8 cellular contexts compared by ENCODE assay signal in the genomic region with DNA sequence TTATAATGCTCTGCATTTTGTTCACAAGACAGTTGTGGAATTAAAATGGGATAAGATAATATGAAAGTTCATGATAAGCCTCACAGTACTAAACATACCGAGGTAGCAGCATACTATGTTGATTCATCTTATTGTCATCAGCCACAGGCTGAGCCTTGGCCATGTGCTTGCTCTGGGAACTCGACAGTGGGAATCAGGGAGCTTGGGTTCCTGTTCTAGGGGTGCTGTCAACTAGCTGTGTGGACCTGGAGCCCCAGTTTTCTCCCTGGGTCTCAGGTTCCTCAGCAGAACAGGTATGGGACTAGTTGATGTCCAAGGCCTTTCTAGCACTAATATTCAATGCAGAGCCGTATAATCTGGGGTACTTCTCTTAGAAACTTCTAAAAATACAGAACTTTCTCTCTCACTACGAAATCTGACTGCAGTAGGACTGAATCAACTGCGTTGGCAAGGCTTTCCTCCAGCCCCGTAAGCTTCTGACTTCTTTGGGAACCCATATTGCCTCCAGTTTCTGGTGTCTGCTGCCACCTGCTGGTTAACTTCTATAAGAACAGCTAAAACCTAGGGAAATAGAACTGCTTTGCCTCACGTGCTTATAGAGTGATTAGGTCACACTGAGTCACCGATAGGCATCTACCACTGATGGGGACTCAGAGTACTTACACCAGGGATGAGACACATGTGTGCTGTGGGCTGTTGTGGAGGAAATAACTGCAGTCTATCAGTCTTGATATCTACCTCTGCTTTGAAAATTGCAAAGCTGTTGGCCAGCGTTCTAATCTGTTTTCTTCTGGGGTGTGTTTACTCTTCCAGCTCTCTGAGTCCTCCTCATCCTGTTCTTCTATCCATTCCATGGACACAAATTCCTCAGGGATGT.
A peak's percentile ranks its signal among the peaks of the same experiment; 100 is the strongest.
DNase-seq lines count a peak whose midpoint lies in the region; ATAC-seq and TF ChIP-seq lines count a peak whose summit lies in the region.

No MANE protein-coding gene starts in this region.

- H3K27ac ChIP-seq in neutrophil (no peak overlapping the region), stomach (peak overlapping the region in 3 of 5 donors; percentile 61 to 74 (median 65))

- no peak for TF ChIP-seq EP300 in stomach (IDR thresholded peaks at IDR 0.05)

- H3K27me3 ChIP-seq in MG63 (no peaks in the 10 kb centered on the region), neutrophil (no peaks in the 10 kb centered on the region), stomach (no peaks in the 10 kb centered on the region)

- TF ChIP-seq POLR2A in stomach (IDR thresholded peaks at IDR 0.05), result no peak

- no peaks in the 10 kb centered on the region for H3K9me3 Mint-ChIP-seq in activated T-helper 2 cell treated with anti-CD3 and anti-CD28 coated beads, Interferon-gamma antibody, Interleukin-2, Interleukin-4, amounts not matched to agents 10 μg/mL and 5 μg/mL and 100 μg/mL, durations not matched to agents 14 hours and 24 hours and 36 hours

- TF ChIP-seq CTCF in fibroblast of the aortic adventitia (IDR thresholded peaks at IDR 0.05; ENCODE audit: insufficient read depth, low read length) (peak; percentile 71), neutrophil (IDR thresholded peaks at IDR 0.05) (peak; percentile 63), stomach (IDR thresholded peaks at IDR 0.05) (peak in 5 of 7 experiments; percentile 46 to 92 (median 77))

- H3K36me3 Mint-ChIP-seq in activated T-helper 2 cell treated with anti-CD3 and anti-CD28 coated beads, Interferon-gamma antibody, Interleukin-2, Interleukin-4, amounts not matched to agents 10 μg/mL and 5 μg/mL and 100 μg/mL, durations not matched to agents 14 hours and 24 hours and 36 hours (ENCODE audit: low read depth), result peaks cover 7% of the 10 kb centered on the region

- H3K4me1 Mint-ChIP-seq in activated T-helper 2 cell treated with anti-CD3 and anti-CD28 coated beads, Interferon-gamma antibody, Interleukin-2, Interleukin-4, amounts not matched to agents 10 μg/mL and 5 μg/mL and 100 μg/mL, durations not matched to agents 14 hours and 24 hours and 36 hours (ENCODE audit: low read depth), result peaks cover 32% of the 10 kb centered on the region

- intact Hi-C loops in activated T-helper 2 cell treated with anti-CD3 and anti-CD28 coated beads, Interferon-gamma antibody, Interleukin-2, Interleukin-4, amounts not matched to agents 10 μg/mL and 5 μg/mL and 100 μg/mL, durations not matched to agents 14 hours and 24 hours and 36 hours (cut with micrococcal nuclease), result loop anchor here (1.0 to 5.0 kb wide), 10 partner anchors 20 to 634 kb away; partner anchors contain the start of gene COLGALT2
- intact Hi-C loops in stomach (cut with DNase I; ENCODE audit: low total_unique reads), result loop anchor here (5.0 kb wide), 1 partner anchor 264 kb away; the partner anchor contains the start of gene APOBEC4

- no peak overlapping the region for H3K4me3 Mint-ChIP-seq in activated T-helper 2 cell treated with anti-CD3 and anti-CD28 coated beads, Interferon-gamma antibody, Interleukin-2, Interleukin-4, amounts not matched to agents 10 μg/mL and 5 μg/mL and 100 μg/mL, durations not matched to agents 14 hours and 24 hours and 36 hours (ENCODE audit: low read depth)

- H3K36me3 ChIP-seq in MG63 (no peaks in the 10 kb centered on the region; the same call in 1 of the 2 replicates), neutrophil (no peaks in the 10 kb centered on the region), stomach (peaks cover 0 to 58% (median 45%) of the 10 kb centered on the region in 4 donors)

- H3K4me1 ChIP-seq in neutrophil (ENCODE audit: control insufficient read depth in 1 of 2, insufficient read depth in 1 of 2, low read depth in 1 of 2, low read length in 1 of 2) (no peaks in the 10 kb centered on the region), stomach (peaks cover 0 to 33% (median 12%) of the 10 kb centered on the region in 4 donors)

- peak; percentile 31 for ATAC-seq in GM21576 (IDR thresholded peaks at IDR 0.05; ENCODE audit: unreplicated experiment)

- peak overlapping the region; percentile 21 for H3K27ac Mint-ChIP-seq in activated T-helper 2 cell treated with anti-CD3 and anti-CD28 coated beads, Interferon-gamma antibody, Interleukin-2, Interleukin-4, amounts not matched to agents 10 μg/mL and 5 μg/mL and 100 μg/mL, durations not matched to agents 14 hours and 24 hours and 36 hours

- DNase-seq in COLO829 (ENCODE audit: low spot score) (peak; percentile 90), MG63 (peak; percentile 85), SHP77 (lab: John Stamatoyannopoulos, UW) (peak; percentile 82 to 86), fibroblast of the aortic adventitia (ENCODE audit: low read depth) (peak; percentile 99), stomach (peak; percentile 63)
- DNase-seq in activated T-helper 2 cell treated with anti-CD3 and anti-CD28 coated beads, Interferon-gamma antibody, Interleukin-2, Interleukin-4, amounts not matched to agents 10 μg/mL and 5 μg/mL and 100 μg/mL, durations not matched to agents 14 hours and 24 hours and 36 hours (ENCODE audit: low spot score), result peak; percentile 72

- no peaks in the 10 kb centered on the region for H3K27me3 Mint-ChIP-seq in activated T-helper 2 cell treated with anti-CD3 and anti-CD28 coated beads, Interferon-gamma antibody, Interleukin-2, Interleukin-4, amounts not matched to agents 10 μg/mL and 5 μg/mL and 100 μg/mL, durations not matched to agents 14 hours and 24 hours and 36 hours (ENCODE audit: low read depth)

- 5 to 13% (median 6%) methylated on average over 9 of the region's 9 CpGs for whole genome bisulfite sequencing in stomach, 5 donors

- H3K9me3 ChIP-seq in MG63 (no peaks in the 10 kb centered on the region), neutrophil (no peaks in the 10 kb centered on the region), stomach (no peaks in the 10 kb centered on the region)

- 0 out of 2 replicates have a peak overlapping the region, but pooled peaks have one; percentile 4 for H3K4me3 ChIP-seq in MG63
- peak overlapping the region; percentile 15 for H3K4me3 ChIP-seq in fibroblast of the aortic adventitia (ENCODE audit: low read depth, low read length)
- no peak overlapping the region for H3K4me3 ChIP-seq in neutrophil (ENCODE audit: low read depth in 1 of 2, low read length in 1 of 2)
- H3K4me3 ChIP-seq in stomach, result no peak overlapping the region

Comparison
In these comparisons a context has a peak if more than half of its experiments do, and no peak if none do; other contexts are left out.
1. H3K4me3 ChIP-seq: peak in MG63 (single experiment) and fibroblast of the aortic adventitia (single experiment); none in neutrophil (0 of 2) and stomach (0 of 4).
2. Peak in every context shown above with its lines, with median percentiles within 50 percentile points of each other: DNase-seq and CTCF ChIP-seq.